ENCODE assay signal across 8 cellular contexts in genomic region chr1:226870323-226871046, GRCh38. TPM values are rescaled to one million over a fixed set of nuclear protein-coding genes. Genes with fewer than 3 reads are reported as not detected.
DNase-seq lines count a peak whose midpoint lies in the region; ATAC-seq and TF ChIP-seq lines count a peak whose summit lies in the region.

PSEN2 (plus strand) TSS chr1:226870616; CDS start chr1:226881908, 11,292 bp downstream.

- H3K27me3 ChIP-seq in CD4-positive, CD25-positive, alpha-beta regulatory T cell (ENCODE audit: control insufficient read depth, insufficient read depth, low read length) = peaks cover 17% of the 10 kb centered on the region
- peaks cover 0 to 3% (median 0%) of the 10 kb centered on the region in 4 donors for H3K27me3 ChIP-seq in esophagus muscularis mucosa

- peak; percentile 18 to 55 (median 41) for DNase-seq in CD4-positive, CD25-positive, alpha-beta regulatory T cell
- DNase-seq in NOMO-1 treated with dmso at 0.1 percent for 144 hours (lab: John Stamatoyannopoulos, UW; ENCODE audit: unreplicated experiment) (peak; percentile 33), esophagus muscularis mucosa (ENCODE audit: extremely low spot score) (peak; percentile 92), myocyte (ENCODE audit: low read depth) (peak; percentile 91)
- peak; percentile 75 to 81 for DNase-seq in activated T-cell treated with anti-CD3 and anti-CD28 coated beads, Interleukin-2, amount 50 U/mL, for 48 hours
- DNase-seq in stimulated activated naive CD8-positive, alpha-beta T cell treated with anti-CD3 and anti-CD28 coated beads, Interleukin-15, Interleukin-2, amounts not matched to agents 100 U/mL and 50 U/mL, for 24 hours = peak; percentile 75

- H3K27ac Mint-ChIP-seq in CD4-positive, CD25-positive, alpha-beta regulatory T cell = peak within 1 kb of the TSS in 2 of 3 donors; percentile 25 to 63

- H3K27me3 Mint-ChIP-seq in CD4-positive, CD25-positive, alpha-beta regulatory T cell = peaks cover 62% of the 10 kb centered on the region

- H3K4me3 ChIP-seq in CD4-positive, CD25-positive, alpha-beta regulatory T cell (ENCODE audit: low read depth, low read length) = peak within 1 kb of the TSS; percentile 53
- peak within 1 kb of the TSS; percentile 88 to 91 (median 88) for H3K4me3 ChIP-seq in esophagus muscularis mucosa

- peak; percentile 15 to 39 (median 28) for TF ChIP-seq CTCF in esophagus muscularis mucosa (IDR thresholded peaks at IDR 0.05)

- H3K4me1 Mint-ChIP-seq in CD4-positive, CD25-positive, alpha-beta regulatory T cell = peaks cover 2 to 13% (median 5%) of the 10 kb centered on the region in 4 donors

- no peak for TF ChIP-seq EP300 in esophagus muscularis mucosa (IDR thresholded peaks at IDR 0.05)

- H3K36me3 Mint-ChIP-seq in CD4-positive, CD25-positive, alpha-beta regulatory T cell = no peaks in the 10 kb centered on the region

- H3K4me1 ChIP-seq in CD4-positive, CD25-positive, alpha-beta regulatory T cell (ENCODE audit: control insufficient read depth, insufficient read depth, low read length, poor library complexity, severe bottlenecking) = peaks cover 13% of the 10 kb centered on the region
- H3K4me1 ChIP-seq in esophagus muscularis mucosa = peaks cover 15 to 52% (median 43%) of the 10 kb centered on the region in 4 donors

- H3K36me3 ChIP-seq in CD4-positive, CD25-positive, alpha-beta regulatory T cell (ENCODE audit: control insufficient read depth, insufficient read depth, low read length) = no peaks in the 10 kb centered on the region
- no peaks in the 10 kb centered on the region for H3K36me3 ChIP-seq in esophagus muscularis mucosa

- intact Hi-C loops in esophagus muscularis mucosa (cut with DNase I) = no loop called here

- no peaks in the 10 kb centered on the region for H3K9me3 ChIP-seq in CD4-positive, CD25-positive, alpha-beta regulatory T cell (ENCODE audit: control insufficient read depth in 2 of 2, low read length in 2 of 2)
- H3K9me3 ChIP-seq in esophagus muscularis mucosa = no peaks in the 10 kb centered on the region

- no peak for TF ChIP-seq POLR2A in esophagus muscularis mucosa (IDR thresholded peaks at IDR 0.05; ENCODE audit: low read depth)

- peak within 1 kb of the TSS; percentile 82 to 89 (median 84) for H3K4me3 Mint-ChIP-seq in CD4-positive, CD25-positive, alpha-beta regulatory T cell

- WGBS in esophagus muscularis mucosa = 0% methylated on average over 9 of the region's 82 CpGs

- ATAC-seq in CD4-positive, CD25-positive, alpha-beta regulatory T cell (ENCODE audit: low read depth in 2 of 2) = peak; percentile 66 to 80
- ATAC-seq in GM19324 (IDR thresholded peaks at IDR 0.05; ENCODE audit: low FRiP score, unreplicated experiment) (peak; percentile 94), HG03432 (IDR thresholded peaks at IDR 0.05; ENCODE audit: unreplicated experiment) (peak; percentile 97)
- ATAC-seq in stimulated activated naive CD8-positive, alpha-beta T cell treated with anti-CD3 and anti-CD28 coated beads, Interleukin-15, Interleukin-2, amounts not matched to agents 100 U/mL and 50 U/mL, for 24 hours = peak; percentile 89

- H3K9me3 Mint-ChIP-seq in CD4-positive, CD25-positive, alpha-beta regulatory T cell = peaks cover 0 to 4% (median 0%) of the 10 kb centered on the region in 7 donors

- no peak within 1 kb of the TSS for H3K27ac ChIP-seq in CD4-positive, CD25-positive, alpha-beta regulatory T cell (ENCODE audit: insufficient read depth, low read length, poor library complexity, severe bottlenecking)
- H3K27ac ChIP-seq in esophagus muscularis mucosa (replicated peaks in 1 of 4) = peak within 1 kb of the TSS; percentile 88 to 91 (median 88)

RNA-seq across cellular contexts. Expression of gene PSEN2, which starts in this region (rescaled TPM):
- total RNA-seq in CD4-positive, CD25-positive, alpha-beta regulatory T cell = 3.7 TPM
- 1 to 10 TPM; 1.8 to 3.5 (median 3.2) TPM for polyA plus RNA-seq in CD4-positive, CD25-positive, alpha-beta regulatory T cell
- 10 to 100 TPM; 37.8 to 56.9 (median 47.1) TPM for total RNA-seq in esophagus muscularis mucosa
- 266 and 305 TPM in 2 replicates for total RNA-seq in myocyte
- 58.6 TPM for polyA plus RNA-seq in myocyte (2012)

Comparison
In these comparisons a context has a peak if more than half of its experiments do, and no peak if none do; other contexts are left out.
1. DNase-seq: peak in every context shown above with its lines; median percentile 92 in esophagus muscularis mucosa; 91 in myocyte; 78 in activated T-cell treated with anti-CD3 and anti-CD28 coated beads, Interleukin-2, amount 50 U/mL, for 48 hours; 75 in stimulated activated naive CD8-positive, alpha-beta T cell treated with anti-CD3 and anti-CD28 coated beads, Interleukin-15, Interleukin-2, amounts not matched to agents 100 U/mL and 50 U/mL, for 24 hours; 41 in CD4-positive, CD25-positive, alpha-beta regulatory T cell; 33 in NOMO-1 treated with dmso at 0.1 percent for 144 hours.